In the genomic region with DNA sequence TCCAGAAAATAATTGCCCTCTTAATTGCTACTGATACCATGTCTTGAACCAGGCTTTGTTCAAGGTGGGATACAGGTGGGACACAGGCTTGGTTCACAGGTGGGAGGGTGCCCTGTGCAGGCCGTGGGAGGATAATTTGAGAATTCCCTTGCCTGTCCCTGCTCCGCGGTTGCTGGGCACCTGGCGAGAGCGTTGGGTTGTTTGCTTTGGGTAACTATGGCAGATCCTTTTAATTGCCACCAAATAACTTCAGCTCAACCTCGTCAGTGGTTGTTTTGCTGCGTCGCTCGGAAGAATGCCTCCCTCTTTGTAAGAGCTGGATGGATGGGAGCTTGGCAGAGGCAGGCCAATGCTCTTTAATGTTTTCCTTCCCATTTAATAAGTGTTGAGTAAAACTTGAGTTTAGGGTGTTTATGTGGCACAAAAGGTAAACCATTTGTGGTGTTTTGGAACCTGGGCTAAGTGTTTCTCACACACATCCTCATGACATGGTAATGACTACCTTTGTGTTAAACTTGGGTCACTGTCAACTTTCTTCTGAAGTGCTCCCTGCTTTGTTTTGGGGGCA, we compare ENCODE assay signal across 11 cellular contexts.
DNase-seq lines count a peak whose midpoint lies in the region; ATAC-seq, FAIRE-seq and TF ChIP-seq lines count a peak whose summit lies in the region.
"Had no signal": no experiment of that assay in that cellular context is flagged by ENCODE, and none has a peak within 500 bp of the region (broad histone marks: within the 10 kb centered on the region; RNA-seq: fewer than 3 reads in every experiment).

No MANE protein-coding gene starts in this region.

- no peak overlapping the region for H3K9ac ChIP-seq in mammary epithelial cell (ENCODE audit: insufficient read depth, low read length)

- H3K9me3 Mint-ChIP-seq in brain: no peaks in the 10 kb centered on the region

- H3K36me3 Mint-ChIP-seq in brain: peaks cover 16% of the 10 kb centered on the region

- TF ChIP-seq CTCF in mammary epithelial cell (conservative IDR thresholded peaks at IDR 0.05 in 1 of 2, IDR thresholded peaks at IDR 0.05 in 1 of 2; ENCODE audit: extremely low read depth in 1 of 2, insufficient read depth in 1 of 2, low read depth in 1 of 2, low read length in 2 of 2) (no peak), breast epithelium (IDR thresholded peaks at IDR 0.05) (no peak), brain (conservative IDR thresholded peaks at IDR 0.05) (no peak)

- intact Hi-C loops in mammary epithelial cell (cut with micrococcal nuclease): no loop called here
- intact Hi-C loops in breast epithelium (cut with DNase I; ENCODE audit: low total_unique reads): no loop called here

- BruUV-seq in mammary epithelial cell (replicated peaks; lab: Mats Ljungman, UMichigan): no TSS peak

- no peak overlapping the region for H3K4me2 ChIP-seq in mammary epithelial cell (ENCODE audit: insufficient read depth, low read depth, low read length)

- H3K4me1 Mint-ChIP-seq in brain: peaks cover 77% of the 10 kb centered on the region

- WGBS in mammary epithelial cell (ENCODE audit: low coverage, missing lambda C conversion rate): 95% methylated on average over 9 of the region's 9 CpGs

- H3K27me3 Mint-ChIP-seq in brain: no peaks in the 10 kb centered on the region

- H3K4me3 Mint-ChIP-seq in brain: no peak overlapping the region

- H3K27me3 ChIP-seq in mammary epithelial cell (ENCODE audit: insufficient read depth, low read length): no peaks in the 10 kb centered on the region
- H3K27me3 ChIP-seq in breast epithelium: no peaks in the 10 kb centered on the region
- H3K27me3 ChIP-seq: Peyer's patch had no signal

- in situ Hi-C loops in mammary epithelial cell (cut with MboI; ENCODE audit: low sequenced_read_pairs in 2 of 2): no loop called here

- no peak for FAIRE-seq in RCC 7860 (lab: Jason Lieb, UNC)
- FAIRE-seq: bronchial epithelial cell had no signal

- DNase-seq in mammary epithelial cell: no peak
- DNase-seq in breast epithelium (ENCODE audit: low spot score in 2 of 2): no peak
- DNase-seq in NCI-H748 treated with DMSO at 0.1 percent for 48 hours (lab: John Stamatoyannopoulos, UW): peak; percentile 10
- DNase-seq in stimulated activated CD4-positive, alpha-beta T cell treated with anti-CD3 and anti-CD28 coated beads, Interleukin-4, amount 100 ng/mL, for 24 hours: no peak
- DNase-seq in RCC 7860 (ENCODE audit: low spot score): no peak
- no peak for DNase-seq in NAMALWA (ENCODE audit: low spot score)
- DNase-seq: NCI-H1930, Peyer's patch had no signal

- no peaks in the 10 kb centered on the region for H3K9me3 ChIP-seq in mammary epithelial cell (replicated peaks; ENCODE audit: insufficient read depth, low read length)
- no peaks in the 10 kb centered on the region for H3K9me3 ChIP-seq in breast epithelium
- H3K9me3 ChIP-seq: Peyer's patch had no signal

- ATAC-seq in GM18517 (IDR thresholded peaks at IDR 0.05; ENCODE audit: unreplicated experiment): no peak

- no peak overlapping the region for H2AFZ ChIP-seq in mammary epithelial cell (ENCODE audit: low read depth, low read length)

- no peaks in the 10 kb centered on the region for H4K20me1 ChIP-seq in mammary epithelial cell (ENCODE audit: insufficient read depth, low read length)

- H3K36me3 ChIP-seq in mammary epithelial cell (ENCODE audit: insufficient read depth, low read length): no peaks in the 10 kb centered on the region
- no peaks in the 10 kb centered on the region for H3K36me3 ChIP-seq in breast epithelium
- H3K36me3 ChIP-seq: Peyer's patch had no signal

- H3K4me3 ChIP-seq in mammary epithelial cell (replicated peaks in 1 of 3; ENCODE audit: insufficient read depth in 1 of 3, low read depth in 2 of 3, low read length in 3 of 3) (no peak overlapping the region), breast epithelium (no peak overlapping the region)
- H3K4me3 ChIP-seq: Peyer's patch had no signal

- peaks cover 19% of the 10 kb centered on the region for H3K4me1 ChIP-seq in mammary epithelial cell (ENCODE audit: insufficient read depth, low read length)
- H3K4me1 ChIP-seq in breast epithelium: no peaks in the 10 kb centered on the region

- H3K79me2 ChIP-seq in mammary epithelial cell (ENCODE audit: insufficient read depth, low read length): no peaks in the 10 kb centered on the region

- H3K27ac ChIP-seq in mammary epithelial cell (ENCODE audit: insufficient read depth, low read depth, low read length) (peak overlapping the region; percentile 25), breast epithelium (peak overlapping the region in 1 of 2 donors; percentile 32)
- H3K27ac ChIP-seq: Peyer's patch had no signal

- H3K27ac Mint-ChIP-seq in brain: peak overlapping the region; percentile 2 to 86 (median 78)

- CTCF ChIA-PET in mammary epithelial cell (lab: Charles Lee; ENCODE audit: low non-redundant PET): no interaction called here

- dilution Hi-C loops in mammary epithelial cell (cut with HindIII; ENCODE audit: low sequenced_read_pairs): no loop called here

- no peak for TF ChIP-seq POLR2A in breast epithelium (IDR thresholded peaks at IDR 0.05)
